Comparison of ENCODE assay signal across 2 cellular contexts in genomic region chr10:68717435-68717834, GRCh38.
TF ChIP-seq lines count a peak whose summit lies in the region.

No MANE protein-coding gene starts in this region.

TF ChIP-seq in GM23338, 12 proteins besides CTCF, POLR2A, EP300 and RAD21:
- no peak for TF ChIP-seq STAT1 (IDR thresholded peaks at IDR 0.05; ENCODE audit: unreplicated experiment)
- no peak for TF ChIP-seq ETS1 (IDR thresholded peaks at IDR 0.05)
- no peak for TF ChIP-seq ZNF331 (CRISPR knock-in tag; IDR thresholded peaks at IDR 0.05; ENCODE audit: low read depth)
- no peak for TF ChIP-seq EZH2 (IDR thresholded peaks at IDR 0.05; ENCODE audit: low read depth, unreplicated experiment)
- no peak for TF ChIP-seq NANOG (IDR thresholded peaks at IDR 0.05; ENCODE audit: borderline replicate concordance)
- no peak for TF ChIP-seq POLR2AphosphoS5 (IDR thresholded peaks at IDR 0.05; ENCODE audit: low read depth)
- no peak for TF ChIP-seq ZNF462 (CRISPR knock-in tag; IDR thresholded peaks at IDR 0.05)
- TF ChIP-seq EZH2phosphoT487 (IDR thresholded peaks at IDR 0.05; ENCODE audit: unreplicated experiment), result no peak

TF ChIP-seq in K562, 482 proteins besides CTCF, POLR2A, EP300 and RAD21:
- TF ChIP-seq RFX7 (CRISPR knock-in tag; IDR thresholded peaks at IDR 0.05) (no peak), ETV6 (IDR thresholded peaks at IDR 0.05; ENCODE audit: borderline replicate concordance in 1 of 2, low read depth in 2 of 2, low read length in 1 of 2) (no peak), ETV6 (CRISPR knock-in tag; IDR thresholded peaks at IDR 0.05; ENCODE audit: borderline replicate concordance) (no peak), BCL6 (CRISPR knock-in tag; IDR thresholded peaks at IDR 0.05) (no peak), YY1 (IDR thresholded peaks at IDR 0.05; ENCODE audit: borderline replicate concordance in 1 of 3, control insufficient read depth in 1 of 3, extremely low read depth in 1 of 3, insufficient read depth in 3 of 3, insufficient read length in 1 of 3, insufficient replicate concordance in 2 of 3, low read depth in 1 of 3, low read length in 2 of 3) (peak in 1 of 3 experiments; percentile 36), MAZ (CRISPR knock-in tag; conservative IDR thresholded peaks at IDR 0.05 in 1 of 2, IDR thresholded peaks at IDR 0.05 in 1 of 2) (no peak)
TF ChIP-seq in K562: peak in this region for 1.
